ENCODE assay signal across 15 cellular contexts in genomic region chr13:111251646-111252448, GRCh38.
DNase-seq lines count a peak whose midpoint lies in the region; ATAC-seq and TF ChIP-seq lines count a peak whose summit lies in the region.
"Had no signal": no experiment of that assay in that cellular context is flagged by ENCODE, and none has a peak within 500 bp of the region (broad histone marks: within the 10 kb centered on the region; RNA-seq: fewer than 3 reads in every experiment).

No MANE protein-coding gene starts in this region.

- no peak for ATAC-seq in effector memory CD8-positive, alpha-beta T cell (replicated peaks)
- no peak for ATAC-seq in HG02623 (IDR thresholded peaks at IDR 0.05; ENCODE audit: unreplicated experiment)
- ATAC-seq: pancreas had no signal

- H3K4me3 ChIP-seq in ACC112 (ENCODE audit: low read depth, low read length), result no peak overlapping the region
- no peak overlapping the region for H3K4me3 ChIP-seq in A673 (ENCODE audit: low read depth, low read length, poor library complexity, severe bottlenecking)
- H3K4me3 ChIP-seq: HAP-1, pancreas, vagina had no signal

- H3K27ac ChIP-seq in ACC112 (ENCODE audit: low read depth, low read length), result peak overlapping the region; percentile 30
- no peak overlapping the region for H3K27ac ChIP-seq in A673 (ENCODE audit: low read depth, low read length, poor library complexity, severe bottlenecking)
- H3K27ac ChIP-seq: pancreas, vagina had no signal

- peak; percentile 28 for DNase-seq in ELR (ENCODE audit: low read depth)
- no peak for DNase-seq in effector memory CD8-positive, alpha-beta T cell
- peak; percentile 62 to 74 for DNase-seq in lung microvascular endothelial cell (ENCODE audit: low read depth in 2 of 2)
- no peak for DNase-seq in NCI-H526 treated with DMSO at 0.1 percent for 48 hours (lab: John Stamatoyannopoulos, UW)
- no peak for DNase-seq in activated T-cell treated with anti-CD3 and anti-CD28 coated beads for 4 hours
- no peak for DNase-seq in A673 (ENCODE audit: low spot score)
- DNase-seq: NCI-H1105, NCI-H748 treated with DMSO at 0.1 percent for 48 hours, pancreas, RPMI8226, T1000 had no signal

- POLR2A ChIA-PET in A673 (lab: Charles Lee; ENCODE audit: low non-redundant PET), result interaction anchor here (0.6 kb wide), 1 partner anchor 331 kb away, joined by 9 read pairs; no protein-coding TSS in a partner anchor

- CTCF ChIA-PET in A673 (lab: Charles Lee), result no interaction called here

- peak overlapping the region; percentile 38 to 63 for H3K27ac Mint-ChIP-seq in effector memory CD8-positive, alpha-beta T cell

- H3K9me3 Mint-ChIP-seq in effector memory CD8-positive, alpha-beta T cell, result no peaks in the 10 kb centered on the region

- no TSS peak for BruUV-seq in A673 (replicated peaks; lab: Mats Ljungman, UMichigan)

- no peak for TF ChIP-seq CTCF in A673 (conservative IDR thresholded peaks at IDR 0.05; ENCODE audit: low read depth, low read length)

- H3K9me3 ChIP-seq in A673 (ENCODE audit: low read depth, low read length, poor library complexity, severe bottlenecking), result no peaks in the 10 kb centered on the region
- H3K9me3 ChIP-seq: HAP-1, pancreas, vagina had no signal

- H2AFZ ChIP-seq in ACC112 (ENCODE audit: low read length, unreplicated experiment), result no peak overlapping the region

- H3K27me3 ChIP-seq in ACC112 (ENCODE audit: insufficient read depth, low read length) (no peaks in the 10 kb centered on the region), A673 (replicated peaks; ENCODE audit: insufficient read depth, low read depth, low read length, poor library complexity) (no peaks in the 10 kb centered on the region)
- H3K27me3 ChIP-seq: pancreas, vagina had no signal

- no peaks in the 10 kb centered on the region for H3K27me3 Mint-ChIP-seq in effector memory CD8-positive, alpha-beta T cell

- peaks cover 20 to 29% of the 10 kb centered on the region in 2 donors for H3K4me1 Mint-ChIP-seq in effector memory CD8-positive, alpha-beta T cell (ENCODE audit: low read depth in 2 of 2)

- H3K79me2 ChIP-seq in ACC112 (ENCODE audit: control insufficient read depth, insufficient read depth, low read length, unreplicated experiment), result peaks cover 8% of the 10 kb centered on the region

- peaks cover 38% of the 10 kb centered on the region for H3K36me3 Mint-ChIP-seq in effector memory CD8-positive, alpha-beta T cell (ENCODE audit: insufficient read depth)

- intact Hi-C loops in A673 (cut with micrococcal nuclease; ENCODE audit: unreplicated experiment), result no loop called here

- H3K4me1 ChIP-seq in ACC112 (ENCODE audit: control insufficient read depth, insufficient read depth, low read length, unreplicated experiment), result peaks cover 26% of the 10 kb centered on the region
- H3K4me1 ChIP-seq in A673 (ENCODE audit: insufficient read depth, low read length, poor library complexity, severe bottlenecking), result no peaks in the 10 kb centered on the region
- H3K4me1 ChIP-seq: HAP-1 had no signal

- H3K36me3 ChIP-seq in ACC112 (ENCODE audit: insufficient read depth, low read length) (no peaks in the 10 kb centered on the region; the same call in 1 of the 2 replicates), A673 (ENCODE audit: insufficient read depth, low read length, poor library complexity, severe bottlenecking) (peaks cover 4% of the 10 kb centered on the region)
- H3K36me3 ChIP-seq: pancreas had no signal

- H3K4me3 Mint-ChIP-seq in effector memory CD8-positive, alpha-beta T cell, result no peak overlapping the region

Comparison
In these comparisons a context has a peak if more than half of its experiments do, and no peak if none do; other contexts are left out.
1. DNase-seq: peak in ELR (single experiment) and lung microvascular endothelial cell (2 of 2); none in effector memory CD8-positive, alpha-beta T cell (0 of 3), NCI-H526 treated with DMSO at 0.1 percent for 48 hours (single experiment), activated T-cell treated with anti-CD3 and anti-CD28 coated beads for 4 hours (single experiment) and A673 (single experiment).